19 cellular contexts compared by ENCODE assay signal in genomic region chr2:37468139-37468538, GRCh38.
"Had no signal": no experiment of that assay in that cellular context is flagged by ENCODE, and none has a peak within 500 bp of the region (broad histone marks: within the 10 kb centered on the region; RNA-seq: fewer than 3 reads in every experiment).

No MANE protein-coding gene starts in this region.

- H3K36me3 ChIP-seq: colonic mucosa, suprapubic skin, transverse colon, vagina had no signal

- H3K79me2 ChIP-seq: hepatocyte had no signal

- H3K27ac ChIP-seq: body of pancreas, colonic mucosa, hepatocyte, suprapubic skin, transverse colon, vagina had no signal

- FAIRE-seq: small intestine had no signal

- H3K4me1 ChIP-seq: body of pancreas, colonic mucosa, vagina had no signal

- H3K9me3 ChIP-seq: body of pancreas, colonic mucosa, suprapubic skin, transverse colon, vagina had no signal

- H3K4me3 ChIP-seq: body of pancreas, colonic mucosa, hepatocyte, suprapubic skin, transverse colon, vagina had no signal

- H2AFZ ChIP-seq: hepatocyte had no signal

- H3K4me2 ChIP-seq: hepatocyte had no signal

- ATAC-seq: activated T-cell treated with anti-CD3 and anti-CD28 coated beads, Interleukin-2, amount 50 U/mL, for 72 hours; body of pancreas had no signal

- H3K4me3 Mint-ChIP-seq: activated T-cell treated with anti-CD3 and anti-CD28 coated beads, Interleukin-2, amount 50 U/mL, for 72 hours; stimulated activated naive CD8-positive, alpha-beta T cell treated with anti-CD3 and anti-CD28 coated beads, Interleukin-15, Interleukin-2, amounts not matched to agents 100 ng/mL and 50 ng/mL, for 24 hours had no signal

- H3K9me3 Mint-ChIP-seq: stimulated activated naive CD8-positive, alpha-beta T cell treated with anti-CD3 and anti-CD28 coated beads, Interleukin-15, Interleukin-2, amounts not matched to agents 100 ng/mL and 50 ng/mL, for 24 hours had no signal

- H3K27me3 ChIP-seq: body of pancreas, colonic mucosa, hepatocyte, suprapubic skin, transverse colon, vagina had no signal

- H3K27ac Mint-ChIP-seq: activated T-cell treated with anti-CD3 and anti-CD28 coated beads, Interleukin-2, amount 50 U/mL, for 72 hours; stimulated activated naive CD8-positive, alpha-beta T cell treated with anti-CD3 and anti-CD28 coated beads, Interleukin-15, Interleukin-2, amounts not matched to agents 100 ng/mL and 50 ng/mL, for 24 hours had no signal

- DNase-seq: activated CD4-positive, CD25-positive, alpha-beta regulatory T cell treated with anti-CD3 and anti-CD28 coated beads, Interleukin-2, amount 50 U/mL, for 72 hours; activated CD8-positive, alpha-beta memory T cell treated with anti-CD3 and anti-CD28 coated beads for 24 hours; activated CD8-positive, alpha-beta memory T cell treated with anti-CD3 and anti-CD28 coated beads, Interleukin-2, amount 50 U/mL, for 48 hours; activated effector memory CD4-positive, alpha-beta T cell treated with anti-CD3 and anti-CD28 coated beads, Interleukin-2, amount 50 U/mL, for 16 hours; activated naive CD4-positive, alpha-beta T cell treated with anti-CD3 and anti-CD28 coated beads, Interleukin-2, amount 50 U/mL, for 16 hours; activated T-cell treated with anti-CD3 and anti-CD28 coated beads, Interleukin-2, amount 50 U/mL, for 72 hours; body of pancreas; caudate nucleus; colonic mucosa; midbrain; occipital lobe; small intestine; stimulated activated CD4-positive, alpha-beta T cell treated with anti-CD3 and anti-CD28 coated beads, Interleukin-15, amount 100 ng/mL, for 24 hours; stimulated activated CD4-positive, alpha-beta T cell treated with anti-CD3 and anti-CD28 coated beads, Interleukin-2, amount 100 ng/mL, for 48 hours; transverse colon had no signal

- H3K27me3 Mint-ChIP-seq: stimulated activated naive CD8-positive, alpha-beta T cell treated with anti-CD3 and anti-CD28 coated beads, Interleukin-15, Interleukin-2, amounts not matched to agents 100 ng/mL and 50 ng/mL, for 24 hours had no signal
